ENCODE assay signal across 17 cellular contexts in the genomic region with DNA sequence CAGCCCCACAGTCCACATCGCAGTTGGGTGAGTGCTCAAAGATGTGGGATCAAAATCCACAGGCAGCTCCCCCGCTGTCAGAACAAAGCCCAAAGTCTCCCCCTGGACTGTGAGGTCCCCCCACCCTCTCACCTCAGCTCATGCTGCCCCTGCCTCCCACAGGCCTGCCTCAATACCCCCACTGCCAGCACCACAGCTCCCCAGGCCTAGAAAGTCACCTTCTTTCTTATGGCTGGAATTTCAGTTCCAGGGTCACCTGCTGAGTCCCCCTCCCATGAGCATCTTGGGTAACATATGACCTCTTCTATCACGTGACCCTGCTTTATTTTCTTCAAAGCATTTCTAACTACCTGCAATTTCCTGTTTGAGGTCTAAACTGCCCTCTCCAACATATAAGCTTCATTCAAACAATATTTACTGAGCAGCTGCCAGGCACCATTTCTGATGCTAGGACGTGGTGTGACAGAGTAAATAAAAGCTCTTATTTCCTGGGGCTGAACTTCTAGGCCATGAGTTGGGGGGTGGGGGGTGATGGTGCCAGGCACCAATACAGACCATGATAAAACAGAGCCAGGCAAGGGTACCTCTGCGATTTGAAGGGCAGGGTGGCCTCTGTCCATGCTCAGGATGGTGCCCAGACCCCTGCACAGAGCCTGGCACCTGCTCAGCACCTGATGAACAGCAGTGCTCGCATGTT. TPM values are rescaled to one million over a fixed set of nuclear protein-coding genes. Genes with fewer than 3 reads are reported as not detected.
DNase-seq lines count a peak whose midpoint lies in the region; ATAC-seq, FAIRE-seq and TF ChIP-seq lines count a peak whose summit lies in the region.
"Had no signal": no experiment of that assay in that cellular context is flagged by ENCODE, and none has a peak within 500 bp of the region (broad histone marks: within the 10 kb centered on the region; RNA-seq: fewer than 3 reads in every experiment).

No MANE protein-coding gene starts in this region.

- H3K4me1 ChIP-seq in BLaER1 (no peaks in the 10 kb centered on the region), H9 (ENCODE audit: insufficient read depth, low read length) (no peaks in the 10 kb centered on the region; the same call in 1 of the 2 replicates), H1 (replicated peaks in 1 of 4; ENCODE audit: control insufficient read depth in 3 of 4, insufficient read depth in 4 of 4, low read length in 3 of 4) (peaks cover 0 to 6% (median 3%) of the 10 kb centered on the region in 4 experiments; a peak in 3 of 7 replicates)
- H3K4me1 ChIP-seq: parathyroid adenoma had no signal

- H4K20me1 ChIP-seq in BLaER1 = no peaks in the 10 kb centered on the region
- H4K20me1 ChIP-seq in H9 (ENCODE audit: control insufficient read depth, insufficient read depth, insufficient read length) = no peaks in the 10 kb centered on the region
- peaks cover 3 to 16% of the 10 kb centered on the region in 2 experiments for H4K20me1 ChIP-seq in H1 (replicated peaks in 1 of 2; ENCODE audit: control insufficient read depth in 1 of 2, insufficient read depth in 2 of 2, low read length in 2 of 2)

- H2AFZ ChIP-seq in H9 (ENCODE audit: low read length) (no peak overlapping the region), H1 (ENCODE audit: low read length) (no peak overlapping the region)
- H2AFZ ChIP-seq: parathyroid adenoma had no signal

- WGBS in H9 (ENCODE audit: extremely low coverage, insufficient read length, low lambda C conversion rate) = no CpG with 5 or more reads among the region's 6 CpGs
- 82% methylated on average over 6 of the region's 6 CpGs; no CpG with 5 or more reads in 1 of the 2 experiments for WGBS in H1 (ENCODE audit: extremely low coverage in 1 of 2, insufficient coverage in 1 of 2, insufficient read length in 1 of 2, insufficient replicate concordance in 2 of 2, low coverage in 1 of 2, low lambda C conversion rate in 2 of 2, missing lambda C conversion rate in 1 of 2), 2 experiments

- H3K4ac ChIP-seq in H9 (ENCODE audit: low read depth, low read length) = no peak overlapping the region
- H3K4ac ChIP-seq in H1 (replicated peaks; ENCODE audit: insufficient read length, low read depth, low read length) = no peak overlapping the region

- no peak overlapping the region for H2BK12ac ChIP-seq in H9 (ENCODE audit: insufficient read length, low read depth, low read length)
- H2BK12ac ChIP-seq in H1 (ENCODE audit: low read depth, low read length) = no peak overlapping the region

- no peak overlapping the region for H3K4me3 ChIP-seq in BLaER1
- H3K4me3 ChIP-seq in H1 (ENCODE audit: extremely low read depth in 1 of 4, insufficient read depth in 2 of 4, low read depth in 3 of 4, low read length in 4 of 4) = no peak overlapping the region

- H2AK5ac ChIP-seq in H9 (ENCODE audit: insufficient read length, low read length) (no peak overlapping the region), H1 (ENCODE audit: low read depth, low read length) (no peak overlapping the region)

- H4K8ac ChIP-seq in H9 (replicated peaks; ENCODE audit: insufficient read length, low read depth, low read length) (no peak overlapping the region), H1 (ENCODE audit: extremely low read depth, insufficient read depth, low read length) (peak overlapping the region; percentile 71; the same call in 1 of the 2 replicates)

- H3K23me2 ChIP-seq in H9 (ENCODE audit: insufficient read length, low read depth, low read length, poor library complexity, severe bottlenecking) (no peaks in the 10 kb centered on the region), H1 (ENCODE audit: low read depth, low read length) (0 out of 2 replicates have a peak, but pooled peaks cover 2% of the 10 kb centered on the region)

- no peak for ATAC-seq in GM21381 (IDR thresholded peaks at IDR 0.05; ENCODE audit: unreplicated experiment)

- TF ChIP-seq RAD21 in H1 (IDR thresholded peaks at IDR 0.05 in 1 of 2, conservative IDR thresholded peaks at IDR 0.05 in 1 of 2; ENCODE audit: low read depth in 2 of 2, low read length in 2 of 2) = no peak

- H3K27me3 ChIP-seq in BLaER1 = no peaks in the 10 kb centered on the region
- H3K27me3 ChIP-seq in H9 (ENCODE audit: insufficient read depth, low read length) = no peaks in the 10 kb centered on the region
- no peaks in the 10 kb centered on the region for H3K27me3 ChIP-seq in H1 (replicated peaks in 1 of 4; ENCODE audit: control insufficient read depth in 3 of 4, extremely low read depth in 1 of 4, insufficient read depth in 3 of 4, low read length in 3 of 4)

- H3K36me3 ChIP-seq in BLaER1 = peaks cover 79% of the 10 kb centered on the region
- H3K36me3 ChIP-seq in H1 (ENCODE audit: control insufficient read depth in 2 of 4, insufficient read depth in 4 of 4, low read length in 3 of 4) = peaks cover 4 to 33% (median 9%) of the 10 kb centered on the region in 4 experiments; a peak in 6 of 8 replicates

- H3K9me3 ChIP-seq in BLaER1 = no peaks in the 10 kb centered on the region
- no peaks in the 10 kb centered on the region for H3K9me3 ChIP-seq in H9 (ENCODE audit: control insufficient read depth, low read depth, low read length)
- H3K9me3 ChIP-seq in H1 (ENCODE audit: insufficient read depth in 2 of 2, low read depth in 1 of 2, low read length in 1 of 2) = no peaks in the 10 kb centered on the region

- no peak overlapping the region for H3K4me3 Mint-ChIP-seq in H9
- H3K4me3 Mint-ChIP-seq: activated B cell treated with CpG ODN at 0.5 μM for 24 hours; CD4-positive, alpha-beta memory T cell had no signal

- no peaks in the 10 kb centered on the region for H3K9me3 Mint-ChIP-seq in H9
- H3K9me3 Mint-ChIP-seq: activated B cell treated with CpG ODN at 0.5 μM for 24 hours had no signal

- H3K23ac ChIP-seq in H9 (ENCODE audit: insufficient read length, low read depth, low read length) = no peak overlapping the region
- no peak overlapping the region for H3K23ac ChIP-seq in H1 (ENCODE audit: insufficient read length)

- H3K79me2 ChIP-seq in H9 (ENCODE audit: insufficient read depth, low read length) (no peaks in the 10 kb centered on the region), H1 (ENCODE audit: control insufficient read depth in 1 of 2, insufficient read depth in 2 of 2, low read length in 2 of 2) (no peaks in the 10 kb centered on the region)
- H3K79me2 ChIP-seq: parathyroid adenoma had no signal

- no peak overlapping the region for H2BK5ac ChIP-seq in H9 (ENCODE audit: insufficient read length, low read length)
- peak overlapping the region; percentile 49; the same call in 1 of the 2 replicates for H2BK5ac ChIP-seq in H1 (ENCODE audit: low read depth, low read length)

- no peak for FAIRE-seq in H1 (lab: Jason Lieb, UNC)

- H3K18ac ChIP-seq in H9 (ENCODE audit: insufficient read length, low read depth, low read length) (no peak overlapping the region), H1 (ENCODE audit: extremely low read depth, low read length) (no peak overlapping the region)

- no peak for TF ChIP-seq EP300 in H1 (IDR thresholded peaks at IDR 0.05; ENCODE audit: borderline replicate concordance in 1 of 2, low read depth in 2 of 2, low read length in 2 of 2)

- no peak overlapping the region for H2BK120ac ChIP-seq in H9 (ENCODE audit: low read depth, low read length, poor library complexity, severe bottlenecking)
- H2BK120ac ChIP-seq in H1 (replicated peaks; ENCODE audit: low read depth, low read length) = no peak overlapping the region

- no peak overlapping the region for H2BK15ac ChIP-seq in H9 (ENCODE audit: low read depth, low read length)
- no peak overlapping the region for H2BK15ac ChIP-seq in H1 (ENCODE audit: low read length)

- H3K4me1 Mint-ChIP-seq in H9 = peaks cover 5 to 9% of the 10 kb centered on the region in 2 experiments
- H3K4me1 Mint-ChIP-seq: activated B cell treated with CpG ODN at 0.5 μM for 24 hours had no signal

- peak overlapping the region in 2 of 3 experiments; percentile 37 to 49; a peak in 3 of 7 replicates for H3K27ac Mint-ChIP-seq in H9
- H3K27ac Mint-ChIP-seq: activated B cell treated with CpG ODN at 0.5 μM for 24 hours had no signal

- H3K36me3 Mint-ChIP-seq in H9 (ENCODE audit: insufficient read depth in 1 of 3, low read depth in 3 of 3) = peaks cover 33 to 61% (median 52%) of the 10 kb centered on the region in 3 experiments

- H3K9ac ChIP-seq in BLaER1 = 0 out of 2 replicates have a peak overlapping the region, but pooled peaks have one; percentile 41
- H3K9ac ChIP-seq in H9 (ENCODE audit: extremely low read depth, insufficient read length, low read length) = no peak overlapping the region
- H3K9ac ChIP-seq in H1 (replicated peaks in 1 of 4; ENCODE audit: extremely low read depth in 1 of 4, low read depth in 3 of 4, low read length in 3 of 4) = no peak overlapping the region
- H3K9ac ChIP-seq: parathyroid adenoma had no signal

- no peak overlapping the region for H3T11ph ChIP-seq in H9 (ENCODE audit: low read length)

- H3K56ac ChIP-seq in H9 (ENCODE audit: insufficient read length, low read depth, low read length) (no peak overlapping the region), H1 (replicated peaks; ENCODE audit: insufficient read length, low read depth, low read length) (no peak overlapping the region)

- no peak overlapping the region for H3K4me2 ChIP-seq in BLaER1
- H3K4me2 ChIP-seq in H9 (ENCODE audit: insufficient read depth, insufficient read length, low read length) = no peak overlapping the region
- no peak overlapping the region for H3K4me2 ChIP-seq in H1 (ENCODE audit: insufficient read depth in 1 of 2, low read depth in 2 of 2, low read length in 2 of 2)

- H2BK20ac ChIP-seq in H9 (ENCODE audit: low read depth, low read length, poor library complexity, severe bottlenecking) = no peak overlapping the region
- H2BK20ac ChIP-seq in H1 (ENCODE audit: low read length) = no peak overlapping the region

- no peak overlapping the region for H3K27ac ChIP-seq in BLaER1
- H3K27ac ChIP-seq in H9 (ENCODE audit: insufficient read length, low read depth, low read length) = no peak overlapping the region
- peak overlapping the region; percentile 35; the same call in 1 of the 2 replicates for H3K27ac ChIP-seq in H1 (ENCODE audit: low read depth, low read length)
- H3K27ac ChIP-seq: parathyroid adenoma had no signal

- TF ChIP-seq CTCF in H9 (conservative IDR thresholded peaks at IDR 0.05) (no peak), H1 (IDR thresholded peaks at IDR 0.05; ENCODE audit: control extremely low read depth in 1 of 3, insufficient read depth in 1 of 3, low read depth in 1 of 3, low read length in 3 of 3) (no peak)

- POLR2A ChIA-PET in H1 (lab: Charles Lee; ENCODE audit: partially characterized antibody) = interaction anchor here (0.6 to 7.9 kb wide), 14 partner anchors 9 to 1167 kb away, joined by 3 to 75 read pairs (median 4); partner anchors contain the start of genes CELSR3, SLC26A6 and UQCRC1

- no peaks in the 10 kb centered on the region for H3K79me1 ChIP-seq in H9 (ENCODE audit: insufficient read depth, low read depth, low read length, poor library complexity, severe bottlenecking)
- no peaks in the 10 kb centered on the region for H3K79me1 ChIP-seq in H1 (ENCODE audit: low read depth, low read length)

- peak in 1 of 2 experiments; percentile 9; a peak in 1 of 3 replicates for TF ChIP-seq POLR2A in H1 (IDR thresholded peaks at IDR 0.05; ENCODE audit: control extremely low read depth in 1 of 2, low read depth in 2 of 2, low read length in 2 of 2)

- H4K91ac ChIP-seq in H9 (ENCODE audit: insufficient read length, low read depth, low read length) (no peak overlapping the region), H1 (replicated peaks; ENCODE audit: insufficient read length, low read length) (no peak overlapping the region)

- H4K5ac ChIP-seq in H9 (ENCODE audit: insufficient read length, low read depth, low read length) = no peak overlapping the region
- H4K5ac ChIP-seq in H1 (ENCODE audit: insufficient read length, low read depth, low read length) = no peak overlapping the region

- peaks cover 1% of the 10 kb centered on the region; the same call in 1 of the 2 replicates for H3K27me3 Mint-ChIP-seq in H9 (ENCODE audit: low read depth)
- H3K27me3 Mint-ChIP-seq: activated B cell treated with CpG ODN at 0.5 μM for 24 hours; CD4-positive, alpha-beta memory T cell had no signal

- CTCF ChIA-PET in H1 (lab: Charles Lee; ENCODE audit: partially characterized antibody) = interaction anchor here (0.6 to 5.3 kb wide), 17 partner anchors 11 to 188 kb away, joined by 3 to 49 read pairs (median 4); partner anchors contain the start of genes SLC26A6 and UQCRC1

- DNase-seq in H9 (no peak), NCI-H2196 treated with DMSO at 0.1 percent for 48 hours (lab: John Stamatoyannopoulos, UW; ENCODE audit: unreplicated experiment) (peak; percentile 48), H1 (ENCODE audit: low read depth in 1 of 2, low spot score in 2 of 2) (no peak), germinal center (ENCODE audit: low spot score) (no peak)
- DNase-seq in stimulated activated CD4-positive, alpha-beta T cell treated with anti-CD3 and anti-CD28 coated beads, Interleukin-15, amount 100 ng/mL, for 24 hours = no peak
- no peak for DNase-seq in effector CD4-positive, alpha-beta T cell
- DNase-seq: activated B cell treated with CpG ODN at 0.5 μM for 24 hours; CD4-positive, alpha-beta memory T cell; hippocampal formation; mammary epithelial cell; NCI-H2227 treated with DMSO at 0.1 percent for 48 hours; SIG-M5 had no signal

- no peak overlapping the region for H3K14ac ChIP-seq in H9 (ENCODE audit: insufficient read depth, low read length)
- no peak overlapping the region for H3K14ac ChIP-seq in H1 (ENCODE audit: insufficient read length)

RNA-seq across cellular contexts. Expression of gene TMEM89, which starts 2.4 kb away (rescaled TPM):
- 0.70 and 0.74 TPM in 2 replicates for total RNA-seq in H9 (2021)
- total RNA-seq in H1 (2021; fragmentation: NEBNext Ultra II Directional; extraction: Animal tissue kit (Norgen Biotek cat#: 25700)) = not detected in 2 replicates
- polyA plus RNA-seq in H1 (2011; rRNA removed) = 0.24 TPM in 1 of 2 replicates, not detected in the other
- polyA plus RNA-seq in H1 (2011; cell fraction: cytosol; rRNA removed) = not detected
- polyA plus RNA-seq in H1 (2011; cell fraction: nucleus; rRNA removed) = 1.3 TPM
- polyA plus RNA-seq in H1 (2012, experiment 1 of 2) = 0.34 to 0.42 TPM in 2 of 4 replicates, not detected in the others
- not detected for polyA plus RNA-seq in H1 (2012, experiment 2 of 2)
- polyA plus RNA-seq in H1 (2013, experiment 1 of 2) = 0.12 TPM
- 0.11 TPM for polyA plus RNA-seq in H1 (2013, experiment 2 of 2)
- polyA minus RNA-seq in H1 (2011; rRNA and poly(A)+ RNA removed) = not detected in 2 replicates
- not detected for polyA minus RNA-seq in H1 (2011; cell fraction: cytosol; rRNA and poly(A)+ RNA removed)
- polyA minus RNA-seq in H1 (2011; cell fraction: nucleus; rRNA and poly(A)+ RNA removed) = not detected
- total RNA-seq: activated B cell treated with CpG ODN at 0.5 μM for 24 hours; CD4-positive, alpha-beta memory T cell; H4; HT1080 had no signal
- polyA plus RNA-seq: CD4-positive, alpha-beta memory T cell; mammary epithelial cell had no signal

RNA-seq across cellular contexts. Expression of gene SLC26A6, which starts 11.3 kb away (rescaled TPM):
- 56.7 and 61.3 TPM in 2 replicates for total RNA-seq in H9 (2021)
- 50.4 and 51.2 TPM in 2 replicates for total RNA-seq in H1 (2021; fragmentation: NEBNext Ultra II Directional; extraction: Animal tissue kit (Norgen Biotek cat#: 25700))
- 58.0 and 97.1 TPM in 2 replicates for polyA plus RNA-seq in H1 (2011; rRNA removed)
- 56.2 TPM for polyA plus RNA-seq in H1 (2011; cell fraction: cytosol; rRNA removed)
- 414 TPM for polyA plus RNA-seq in H1 (2011; cell fraction: nucleus; rRNA removed)
- 41.3 to 61.6 TPM (median 60.3 TPM) in 4 replicates for polyA plus RNA-seq in H1 (2012, experiment 1 of 2)
- polyA plus RNA-seq in H1 (2012, experiment 2 of 2) = 50.8 TPM
- 59.4 TPM for polyA plus RNA-seq in H1 (2013, experiment 1 of 2)
- 53.8 TPM for polyA plus RNA-seq in H1 (2013, experiment 2 of 2)
- polyA minus RNA-seq in H1 (2011; rRNA and poly(A)+ RNA removed) = 49.8 and 64.4 TPM in 2 replicates
- 34.9 TPM for polyA minus RNA-seq in H1 (2011; cell fraction: cytosol; rRNA and poly(A)+ RNA removed)
- polyA minus RNA-seq in H1 (2011; cell fraction: nucleus; rRNA and poly(A)+ RNA removed) = 74.3 TPM

RNA-seq across cellular contexts. Expression of gene UQCRC1, which starts 14.6 kb away (rescaled TPM):
- total RNA-seq in H9 (2021) = 285 and 299 TPM in 2 replicates
- 310 TPM in 2 replicates for total RNA-seq in H1 (2021; fragmentation: NEBNext Ultra II Directional; extraction: Animal tissue kit (Norgen Biotek cat#: 25700))
- polyA plus RNA-seq in H1 (2011; rRNA removed) = 720 TPM in 2 replicates
- polyA plus RNA-seq in H1 (2011; cell fraction: cytosol; rRNA removed) = 628 TPM
- 930 TPM for polyA plus RNA-seq in H1 (2011; cell fraction: nucleus; rRNA removed)
- polyA plus RNA-seq in H1 (2012, experiment 1 of 2) = 341 to 466 TPM (median 436 TPM) in 4 replicates
- 815 TPM for polyA plus RNA-seq in H1 (2012, experiment 2 of 2)
- 179 TPM for polyA plus RNA-seq in H1 (2013, experiment 1 of 2)
- polyA plus RNA-seq in H1 (2013, experiment 2 of 2) = 164 TPM
- 871 and 931 TPM in 2 replicates for polyA minus RNA-seq in H1 (2011; rRNA and poly(A)+ RNA removed)
- 323 TPM for polyA minus RNA-seq in H1 (2011; cell fraction: cytosol; rRNA and poly(A)+ RNA removed)
- 283 TPM for polyA minus RNA-seq in H1 (2011; cell fraction: nucleus; rRNA and poly(A)+ RNA removed)

RNA-seq across cellular contexts. Expression of gene COL7A1, which starts 28.9 kb away (rescaled TPM):
- total RNA-seq in H9 (2021) = 20.2 and 22.9 TPM in 2 replicates
- 7.8 and 10.7 TPM in 2 replicates for total RNA-seq in H1 (2021; fragmentation: NEBNext Ultra II Directional; extraction: Animal tissue kit (Norgen Biotek cat#: 25700))
- 13.9 and 15.6 TPM in 2 replicates for polyA plus RNA-seq in H1 (2011; rRNA removed)
- 7.8 TPM for polyA plus RNA-seq in H1 (2011; cell fraction: cytosol; rRNA removed)
- polyA plus RNA-seq in H1 (2011; cell fraction: nucleus; rRNA removed) = 112 TPM
- polyA plus RNA-seq in H1 (2012, experiment 1 of 2) = 11.1 to 26.5 TPM (median 23.5 TPM) in 4 replicates
- polyA plus RNA-seq in H1 (2012, experiment 2 of 2) = 7.2 TPM
- polyA plus RNA-seq in H1 (2013, experiment 1 of 2) = 4.3 TPM
- 4.5 TPM for polyA plus RNA-seq in H1 (2013, experiment 2 of 2)
- 3.2 and 4.3 TPM in 2 replicates for polyA minus RNA-seq in H1 (2011; rRNA and poly(A)+ RNA removed)
- 2.4 TPM for polyA minus RNA-seq in H1 (2011; cell fraction: cytosol; rRNA and poly(A)+ RNA removed)
- polyA minus RNA-seq in H1 (2011; cell fraction: nucleus; rRNA and poly(A)+ RNA removed) = 16.7 TPM
- polyA plus RNA-seq: CD4-positive, alpha-beta memory T cell had no signal

RNA-seq across cellular contexts. Expression of gene CELSR3, which starts 38.7 kb away (rescaled TPM):
- 23.5 and 23.9 TPM in 2 replicates for total RNA-seq in H9 (2021)
- total RNA-seq in H1 (2021; fragmentation: NEBNext Ultra II Directional; extraction: Animal tissue kit (Norgen Biotek cat#: 25700)) = 26.7 and 29.5 TPM in 2 replicates
- polyA plus RNA-seq in H1 (2011; rRNA removed) = 11.6 and 17.5 TPM in 2 replicates
- 11.5 TPM for polyA plus RNA-seq in H1 (2011; cell fraction: cytosol; rRNA removed)
- polyA plus RNA-seq in H1 (2011; cell fraction: nucleus; rRNA removed) = 57.7 TPM
- polyA plus RNA-seq in H1 (2012, experiment 1 of 2) = 16.1 to 23.3 TPM (median 21.1 TPM) in 4 replicates
- polyA plus RNA-seq in H1 (2012, experiment 2 of 2) = 19.3 TPM
- polyA plus RNA-seq in H1 (2013, experiment 1 of 2) = 17.3 TPM
- 14.2 TPM for polyA plus RNA-seq in H1 (2013, experiment 2 of 2)
- polyA minus RNA-seq in H1 (2011; rRNA and poly(A)+ RNA removed) = 26.2 and 26.5 TPM in 2 replicates
- 20.9 TPM for polyA minus RNA-seq in H1 (2011; cell fraction: cytosol; rRNA and poly(A)+ RNA removed)
- polyA minus RNA-seq in H1 (2011; cell fraction: nucleus; rRNA and poly(A)+ RNA removed) = 30.1 TPM
